ENCODE assay signal across 20 cellular contexts in genomic region chr16:27188633-27189032, GRCh38. TPM values are rescaled to one million over a fixed set of nuclear protein-coding genes. Genes with fewer than 3 reads are reported as not detected.
DNase-seq lines count a peak whose midpoint lies in the region; ATAC-seq and TF ChIP-seq lines count a peak whose summit lies in the region.
"Had no signal": no experiment of that assay in that cellular context is flagged by ENCODE, and none has a peak within 500 bp of the region (broad histone marks: within the 10 kb centered on the region; RNA-seq: fewer than 3 reads in every experiment).

No MANE protein-coding gene starts in this region.

- no peak for DNase-seq in activated naive CD8-positive, alpha-beta T cell treated with anti-CD3 and anti-CD28 coated beads for 36 hours
- DNase-seq in endothelial cell (ENCODE audit: low spot score) (no peak), right lobe of liver (no peak), NCI-H1694 treated with DMSO at 0.1 percent for 48 hours (lab: John Stamatoyannopoulos, UW) (no peak), activated gamma-delta T cell treated with Interleukin-2 at 50 U/mL for 16 hours (no peak), NAMALWA (ENCODE audit: low spot score) (no peak)
- DNase-seq: Caco-2; CD4-positive, CD25-positive, alpha-beta regulatory T cell; CD8-positive, alpha-beta T cell; DMS153; DND-41; GM23248; H7; HCEC 1CT had no signal

- no peak for TF ChIP-seq POLR2A in right lobe of liver (IDR thresholded peaks at IDR 0.05)

- H3K4me3 ChIP-seq in right lobe of liver = peak overlapping the region in 2 of 3 donors; percentile 17 to 39
- H3K4me3 ChIP-seq: BLaER1, GM23248 had no signal

- peak overlapping the region in 2 of 3 donors; percentile 72 to 81 for H3K27ac ChIP-seq in right lobe of liver
- H3K27ac ChIP-seq: 22Rv1, C4-2B, GM23248 had no signal

- H3K27me3 ChIP-seq in right lobe of liver = no peaks in the 10 kb centered on the region
- H3K27me3 ChIP-seq: BLaER1 had no signal

- H3K27ac Mint-ChIP-seq in activated naive CD8-positive, alpha-beta T cell = peak overlapping the region; percentile 61
- H3K27ac Mint-ChIP-seq in activated naive CD8-positive, alpha-beta T cell treated with anti-CD3 and anti-CD28 coated beads for 36 hours = no peak overlapping the region
- H3K27ac Mint-ChIP-seq in endothelial cell (ENCODE audit: unreplicated experiment) = no peak overlapping the region
- H3K27ac Mint-ChIP-seq: CD8-positive, alpha-beta T cell had no signal

- no peaks in the 10 kb centered on the region for H3K27me3 Mint-ChIP-seq in activated naive CD8-positive, alpha-beta T cell
- H3K27me3 Mint-ChIP-seq in activated naive CD8-positive, alpha-beta T cell treated with anti-CD3 and anti-CD28 coated beads for 36 hours = no peaks in the 10 kb centered on the region
- no peaks in the 10 kb centered on the region for H3K27me3 Mint-ChIP-seq in endothelial cell (ENCODE audit: unreplicated experiment)

- H3K9me3 Mint-ChIP-seq in activated naive CD8-positive, alpha-beta T cell (ENCODE audit: low read depth) = no peaks in the 10 kb centered on the region
- H3K9me3 Mint-ChIP-seq in activated naive CD8-positive, alpha-beta T cell treated with anti-CD3 and anti-CD28 coated beads for 36 hours = no peaks in the 10 kb centered on the region
- no peaks in the 10 kb centered on the region for H3K9me3 Mint-ChIP-seq in endothelial cell (ENCODE audit: unreplicated experiment)
- H3K9me3 Mint-ChIP-seq: CD8-positive, alpha-beta T cell had no signal

- intact Hi-C loops in right lobe of liver (cut with DNase I) = no loop called here

- no peak overlapping the region for H3K4me3 Mint-ChIP-seq in activated naive CD8-positive, alpha-beta T cell
- no peak overlapping the region for H3K4me3 Mint-ChIP-seq in activated naive CD8-positive, alpha-beta T cell treated with anti-CD3 and anti-CD28 coated beads for 36 hours
- H3K4me3 Mint-ChIP-seq in endothelial cell (ENCODE audit: unreplicated experiment) = peak overlapping the region; percentile 18
- H3K4me3 Mint-ChIP-seq: B cell; CD4-positive, CD25-positive, alpha-beta regulatory T cell; CD8-positive, alpha-beta T cell had no signal

- H3K9me3 ChIP-seq in right lobe of liver = no peaks in the 10 kb centered on the region
- H3K9me3 ChIP-seq: Caco-2 had no signal

- no peaks in the 10 kb centered on the region for H3K36me3 ChIP-seq in right lobe of liver
- H3K36me3 ChIP-seq: BLaER1 had no signal

- no peaks in the 10 kb centered on the region for H3K36me3 Mint-ChIP-seq in activated naive CD8-positive, alpha-beta T cell
- no peaks in the 10 kb centered on the region for H3K36me3 Mint-ChIP-seq in activated naive CD8-positive, alpha-beta T cell treated with anti-CD3 and anti-CD28 coated beads for 36 hours
- no peaks in the 10 kb centered on the region for H3K36me3 Mint-ChIP-seq in endothelial cell (ENCODE audit: low read depth, unreplicated experiment)
- H3K36me3 Mint-ChIP-seq: CD4-positive, CD25-positive, alpha-beta regulatory T cell; CD8-positive, alpha-beta T cell had no signal

- 67% methylated on average over 1 of the region's 2 CpGs for WGBS in right lobe of liver (ENCODE audit: insufficient coverage, low coverage, low lambda C conversion rate, missing lambda C conversion rate)

- H3K4me1 Mint-ChIP-seq in activated naive CD8-positive, alpha-beta T cell (ENCODE audit: low read depth) = peaks cover 10% of the 10 kb centered on the region
- peaks cover 18% of the 10 kb centered on the region for H3K4me1 Mint-ChIP-seq in activated naive CD8-positive, alpha-beta T cell treated with anti-CD3 and anti-CD28 coated beads for 36 hours
- no peaks in the 10 kb centered on the region for H3K4me1 Mint-ChIP-seq in endothelial cell (ENCODE audit: unreplicated experiment)
- H3K4me1 Mint-ChIP-seq: B cell had no signal

- H3K4me1 ChIP-seq in right lobe of liver = peaks cover 0 to 9% (median 0%) of the 10 kb centered on the region in 4 donors
- H3K4me1 ChIP-seq: Caco-2 had no signal

- TF ChIP-seq CTCF in endothelial cell (IDR thresholded peaks at IDR 0.05; ENCODE audit: unreplicated experiment) = no peak
- no peak for TF ChIP-seq CTCF in right lobe of liver (IDR thresholded peaks at IDR 0.05)

- ATAC-seq in right lobe of liver (no peak), GM18502 (IDR thresholded peaks at IDR 0.05; ENCODE audit: poor library complexity, unreplicated experiment) (no peak)
- ATAC-seq: CD8-positive, alpha-beta T cell had no signal

RNA-seq across cellular contexts. Expression of gene KDM8, which starts 14.7 kb away (rescaled TPM):
- total RNA-seq in activated naive CD8-positive, alpha-beta T cell treated with anti-CD3 and anti-CD28 coated beads for 36 hours = 10 to 100 TPM in 1 of 2 experiments, 1 to 10 TPM in 1; 9.9 to 12.2 TPM
- 5.7 TPM for total RNA-seq in endothelial cell (ENCODE audit: unreplicated experiment)
- total RNA-seq in right lobe of liver = 100 to 1,000 TPM in 1 of 6 experiments, 10 to 100 TPM in 5; 11.2 to 153 (median 66.7) TPM
